Comparison of ENCODE assay signal across 1 cellular context in genomic region chr4:48270516-48270897, GRCh38.
TF ChIP-seq lines count a peak whose summit lies in the region.

No MANE protein-coding gene starts in this region.

TF ChIP-seq in H1, 55 proteins besides CTCF, POLR2A, EP300 and RAD21:
- TF ChIP-seq CHD7 (IDR thresholded peaks at IDR 0.05; ENCODE audit: insufficient replicate concordance, low read length) (no peak), RFX5 (IDR thresholded peaks at IDR 0.05; ENCODE audit: borderline replicate concordance, low read depth, low read length) (no peak), SP4 (IDR thresholded peaks at IDR 0.05; ENCODE audit: low read length) (no peak), SIRT6 (IDR thresholded peaks at IDR 0.05; ENCODE audit: low read length) (no peak), MAFK (IDR thresholded peaks at IDR 0.05; ENCODE audit: low read depth, low read length) (0 out of 2 replicates have a peak, but pooled peaks have one; percentile 11), ASH2L (IDR thresholded peaks at IDR 0.05; ENCODE audit: low read length) (no peak), JUN (IDR thresholded peaks at IDR 0.05; ENCODE audit: low read depth, low read length) (no peak)
TF ChIP-seq in H1: peak in this region for 1.
